Comparison of ENCODE assay signal across 15 cellular contexts in genomic region chr22:21082248-21082647, GRCh38. TPM values are rescaled to one million over a fixed set of nuclear protein-coding genes. Genes with fewer than 3 reads are reported as not detected.
DNase-seq lines count a peak whose midpoint lies in the region.
"Had no signal": no experiment of that assay in that cellular context is flagged by ENCODE, and none has a peak within 500 bp of the region (broad histone marks: within the 10 kb centered on the region; RNA-seq: fewer than 3 reads in every experiment).

No MANE protein-coding gene starts in this region.

- no peaks in the 10 kb centered on the region for H3K36me3 Mint-ChIP-seq in activated naive CD8-positive, alpha-beta T cell treated with anti-CD3 and anti-CD28 coated beads for 36 hours
- H3K36me3 Mint-ChIP-seq: CD8-positive, alpha-beta memory T cell had no signal

- no peak overlapping the region for H3K4me3 Mint-ChIP-seq in activated naive CD8-positive, alpha-beta T cell treated with anti-CD3 and anti-CD28 coated beads for 36 hours
- H3K4me3 Mint-ChIP-seq: CD8-positive, alpha-beta memory T cell had no signal

- H3K27ac Mint-ChIP-seq in activated naive CD8-positive, alpha-beta T cell treated with anti-CD3 and anti-CD28 coated beads for 36 hours, result no peak overlapping the region
- H3K27ac Mint-ChIP-seq: CD8-positive, alpha-beta memory T cell had no signal

- DNase-seq in HT1080 (ENCODE audit: low read depth) (peak; percentile 40), NCI-H226 (peak; percentile 2), fibroblast of gingiva (ENCODE audit: low read depth) (peak; percentile 16), putamen (ENCODE audit: low spot score) (peak; percentile 15), NCI-H2171 treated with DMSO at 0.1 percent for 48 hours (lab: John Stamatoyannopoulos, UW) (no peak), Kasumi-1 (lab: John Stamatoyannopoulos, UW) (no peak)
- DNase-seq in activated naive CD8-positive, alpha-beta T cell treated with anti-CD3 and anti-CD28 coated beads for 36 hours, result no peak
- DNase-seq: CD8-positive, alpha-beta memory T cell; H7; NCI-H1048; NCI-H1694; NCI-H2107; NCI-H446 had no signal

- H3K9me3 Mint-ChIP-seq in activated naive CD8-positive, alpha-beta T cell treated with anti-CD3 and anti-CD28 coated beads for 36 hours, result no peaks in the 10 kb centered on the region
- H3K9me3 Mint-ChIP-seq: CD8-positive, alpha-beta memory T cell had no signal

- no peaks in the 10 kb centered on the region for H3K27me3 Mint-ChIP-seq in activated naive CD8-positive, alpha-beta T cell treated with anti-CD3 and anti-CD28 coated beads for 36 hours

- no peaks in the 10 kb centered on the region for H3K4me1 Mint-ChIP-seq in activated naive CD8-positive, alpha-beta T cell treated with anti-CD3 and anti-CD28 coated beads for 36 hours
- H3K4me1 Mint-ChIP-seq: CD8-positive, alpha-beta memory T cell had no signal

RNA-seq across cellular contexts. Expression of gene LRRC74B, which starts 36.5 kb away (rescaled TPM):
- total RNA-seq in HT1080 (2014; rRNA removed; shearing (Covaris generic)), result not detected in 2 replicates
- not detected in 2 replicates for polyA plus RNA-seq in HT1080 (2015; cell fraction: cytosol; rRNA removed)
- 0.05 and 0.11 TPM in 2 replicates for polyA plus RNA-seq in HT1080 (2015; cell fraction: nucleus; rRNA removed)
- total RNA-seq in activated naive CD8-positive, alpha-beta T cell treated with anti-CD3 and anti-CD28 coated beads for 36 hours, result not detected
- total RNA-seq: CD8-positive, alpha-beta memory T cell; H7; HepG2 had no signal
- polyA plus RNA-seq: AG04450; CD8-positive, alpha-beta memory T cell; HepG2 had no signal

RNA-seq across cellular contexts. Expression of gene SLC7A4, which starts 49.9 kb away (rescaled TPM):
- total RNA-seq in HT1080 (2014; rRNA removed; shearing (Covaris generic)), result not detected in 2 replicates
- not detected in 2 replicates for polyA plus RNA-seq in HT1080 (2015; cell fraction: cytosol; rRNA removed)
- not detected in 2 replicates for polyA plus RNA-seq in HT1080 (2015; cell fraction: nucleus; rRNA removed)
- total RNA-seq in activated naive CD8-positive, alpha-beta T cell treated with anti-CD3 and anti-CD28 coated beads for 36 hours, result under 1 TPM; 0.41 to 0.44 TPM
- total RNA-seq: H7, HepG2 had no signal
- polyA plus RNA-seq: HepG2 had no signal

Comparison
In these comparisons a context has a peak if more than half of its experiments do, and no peak if none do; other contexts are left out.
1. DNase-seq: peak in HT1080 (single experiment), NCI-H226 (single experiment), fibroblast of gingiva (single experiment) and putamen (single experiment); none in NCI-H2171 treated with DMSO at 0.1 percent for 48 hours (single experiment), activated naive CD8-positive, alpha-beta T cell treated with anti-CD3 and anti-CD28 coated beads for 36 hours (single experiment) and Kasumi-1 (0 of 2).